ENCODE assay signal across 12 cellular contexts in the genomic region with DNA sequence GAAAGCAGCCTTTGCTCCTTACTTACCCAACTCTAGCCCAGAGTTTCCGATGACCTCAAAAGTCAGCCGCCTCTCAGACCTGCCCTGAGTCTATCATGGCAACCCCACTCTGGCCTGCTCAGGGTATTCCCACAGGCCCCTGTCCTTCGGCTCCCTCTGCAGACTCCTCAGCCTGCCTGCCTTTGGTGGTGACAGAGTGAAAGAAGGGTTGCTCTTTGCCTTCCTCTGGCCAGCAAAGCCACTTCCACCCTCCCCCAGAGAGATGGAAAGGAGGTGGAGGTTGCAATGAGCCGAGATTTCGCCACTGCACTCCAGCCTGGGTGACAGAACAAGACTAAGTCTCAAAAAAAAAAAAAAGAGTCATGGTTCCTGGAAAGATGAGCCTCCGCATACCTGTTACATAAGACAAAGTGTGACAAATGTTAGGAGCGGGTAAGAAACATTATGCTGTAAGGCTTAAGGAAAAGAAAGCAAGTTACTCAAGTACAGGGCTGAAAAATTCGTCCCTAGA. TPM values are rescaled to one million over a fixed set of nuclear protein-coding genes. Genes with fewer than 3 reads are reported as not detected.
DNase-seq lines count a peak whose midpoint lies in the region; ATAC-seq, FAIRE-seq and TF ChIP-seq lines count a peak whose summit lies in the region.
"Had no signal": no experiment of that assay in that cellular context is flagged by ENCODE, and none has a peak within 500 bp of the region (broad histone marks: within the 10 kb centered on the region; RNA-seq: fewer than 3 reads in every experiment).

No MANE protein-coding gene starts in this region.

- no peaks in the 10 kb centered on the region for H3K36me3 ChIP-seq in CD8-positive, alpha-beta T cell (ENCODE audit: insufficient read depth, low read length)

- peak; percentile 4 for FAIRE-seq in HTR-8/SVneo (lab: Jason Lieb, UNC)

- H3K36me3 Mint-ChIP-seq in CD8-positive, alpha-beta T cell = no peaks in the 10 kb centered on the region
- no peaks in the 10 kb centered on the region for H3K36me3 Mint-ChIP-seq in activated T-cell treated with anti-CD3 and anti-CD28 coated beads, Interleukin-2, amount 50 U/mL, for 72 hours (ENCODE audit: insufficient read depth in 2 of 2)
- H3K36me3 Mint-ChIP-seq in naive thymus-derived CD8-positive, alpha-beta T cell = no peaks in the 10 kb centered on the region

- no peaks in the 10 kb centered on the region for H3K27me3 Mint-ChIP-seq in CD8-positive, alpha-beta T cell (ENCODE audit: low read depth)
- no peaks in the 10 kb centered on the region for H3K27me3 Mint-ChIP-seq in activated T-cell treated with anti-CD3 and anti-CD28 coated beads, Interleukin-2, amount 50 U/mL, for 72 hours (ENCODE audit: low read depth)
- no peaks in the 10 kb centered on the region for H3K27me3 Mint-ChIP-seq in naive thymus-derived CD8-positive, alpha-beta T cell

- CTCF ChIA-PET in CD8-positive, alpha-beta T cell (lab: Charles Lee) = interaction anchor here (0.7 to 1.6 kb wide), 3 partner anchors 8 to 48 kb away, joined by 3 to 4 read pairs (median 3); no protein-coding TSS in a partner anchor

- POLR2A ChIA-PET in CD8-positive, alpha-beta T cell (lab: Charles Lee) = interaction anchor here (4.1 kb wide), 1 partner anchor 14 kb away, joined by 24 read pairs; the partner anchor contains the start of gene STING1
- POLR2A ChIA-PET in naive thymus-derived CD8-positive, alpha-beta T cell (lab: Charles Lee) = interaction anchor here (0.8 to 3.8 kb wide), 3 partner anchors 10 to 30 kb away, joined by 4 to 35 read pairs (median 7); partner anchors contain the start of genes DNAJC18 and STING1

- no peak for ATAC-seq in CD8-positive, alpha-beta T cell
- peak; percentile 52 to 55 for ATAC-seq in activated T-cell treated with anti-CD3 and anti-CD28 coated beads, Interleukin-2, amount 50 U/mL, for 72 hours (replicated peaks in 1 of 2)
- ATAC-seq in naive thymus-derived CD8-positive, alpha-beta T cell = no peak
- no peak for ATAC-seq in GM21619 (IDR thresholded peaks at IDR 0.05; ENCODE audit: unreplicated experiment)

- no peak for TF ChIP-seq CTCF in CD8-positive, alpha-beta T cell (IDR thresholded peaks at IDR 0.05)

- intact Hi-C loops in CD8-positive, alpha-beta T cell (cut with DNase I, micrococcal nuclease) = no loop called here

- H3K4me1 ChIP-seq in CD8-positive, alpha-beta T cell (ENCODE audit: insufficient read depth, low read length) = peaks cover 46% of the 10 kb centered on the region

- H3K27me3 ChIP-seq in CD8-positive, alpha-beta T cell (ENCODE audit: insufficient read depth, low read length) = no peaks in the 10 kb centered on the region

- peak overlapping the region; percentile 41 for H3K27ac Mint-ChIP-seq in CD8-positive, alpha-beta T cell
- peak overlapping the region; percentile 67 for H3K27ac Mint-ChIP-seq in activated T-cell treated with anti-CD3 and anti-CD28 coated beads, Interleukin-2, amount 50 U/mL, for 72 hours
- H3K27ac Mint-ChIP-seq in naive thymus-derived CD8-positive, alpha-beta T cell = peak overlapping the region in 8 of 10 donors; percentile 36 to 96 (median 74)

- H3K9me3 Mint-ChIP-seq in CD8-positive, alpha-beta T cell = no peaks in the 10 kb centered on the region
- H3K9me3 Mint-ChIP-seq in activated T-cell treated with anti-CD3 and anti-CD28 coated beads, Interleukin-2, amount 50 U/mL, for 72 hours = no peaks in the 10 kb centered on the region
- no peaks in the 10 kb centered on the region for H3K9me3 Mint-ChIP-seq in naive thymus-derived CD8-positive, alpha-beta T cell

- H3K27ac ChIP-seq in CD8-positive, alpha-beta T cell (ENCODE audit: low read depth, low read length) = no peak overlapping the region

- peak overlapping the region; percentile 22 for H3K4me3 Mint-ChIP-seq in CD8-positive, alpha-beta T cell
- H3K4me3 Mint-ChIP-seq in activated T-cell treated with anti-CD3 and anti-CD28 coated beads, Interleukin-2, amount 50 U/mL, for 72 hours = peak overlapping the region in 1 of 2 donors; percentile 47
- H3K4me3 Mint-ChIP-seq in naive thymus-derived CD8-positive, alpha-beta T cell = peak overlapping the region in 6 of 10 donors; percentile 33 to 85 (median 59)

- H3K4me1 Mint-ChIP-seq in CD8-positive, alpha-beta T cell (ENCODE audit: low read depth) = peaks cover 52% of the 10 kb centered on the region
- H3K4me1 Mint-ChIP-seq in activated T-cell treated with anti-CD3 and anti-CD28 coated beads, Interleukin-2, amount 50 U/mL, for 72 hours (ENCODE audit: low read depth) = peaks cover 50% of the 10 kb centered on the region
- H3K4me1 Mint-ChIP-seq in naive thymus-derived CD8-positive, alpha-beta T cell = peaks cover 25 to 51% (median 49%) of the 10 kb centered on the region in 4 donors

- H3K4me3 ChIP-seq in CD8-positive, alpha-beta T cell (ENCODE audit: low read depth, low read length) = no peak overlapping the region

- no peaks in the 10 kb centered on the region for H3K9me3 ChIP-seq in CD8-positive, alpha-beta T cell (ENCODE audit: low read length)

- no peak for DNase-seq in CD8-positive, alpha-beta T cell
- no peak for DNase-seq in HTR-8/SVneo (ENCODE audit: insufficient read length, low spot score)
- DNase-seq in activated T-cell treated with anti-CD3 and anti-CD28 coated beads, Interleukin-2, amount 50 U/mL, for 72 hours = no peak
- no peak for DNase-seq in naive thymus-derived CD8-positive, alpha-beta T cell
- no peak for DNase-seq in NCI-H128 (lab: John Stamatoyannopoulos, UW; ENCODE audit: unreplicated experiment)
- no peak for DNase-seq in hippocampal formation (lab: John Stamatoyannopoulos, UW)
- no peak for DNase-seq in NCI-H345 (lab: John Stamatoyannopoulos, UW)
- DNase-seq: amniotic stem cell had no signal

RNA-seq across cellular contexts. Expression of gene SMIM33, which starts 2.3 kb away (rescaled TPM):
- not detected for total RNA-seq in CD8-positive, alpha-beta T cell
- under 1 TPM; 0.22 to 0.35 TPM for total RNA-seq in activated T-cell treated with anti-CD3 and anti-CD28 coated beads, Interleukin-2, amount 50 U/mL, for 72 hours
- total RNA-seq in naive thymus-derived CD8-positive, alpha-beta T cell = under 1 TPM in 1 of 2 experiments, not detected in 1; 0.13 TPM
- polyA plus RNA-seq in naive thymus-derived CD8-positive, alpha-beta T cell = under 1 TPM; 0.17 to 0.43 (median 0.30) TPM
- total RNA-seq: fibroblast of lung, skeletal muscle tissue had no signal
- polyA plus RNA-seq: fibroblast of lung, liver had no signal

RNA-seq across cellular contexts. Expression of gene ECSCR, which starts 5.9 kb away (rescaled TPM):
- total RNA-seq in CD8-positive, alpha-beta T cell = not detected
- 1 to 10 TPM; 1.2 to 1.4 TPM for total RNA-seq in activated T-cell treated with anti-CD3 and anti-CD28 coated beads, Interleukin-2, amount 50 U/mL, for 72 hours
- total RNA-seq in naive thymus-derived CD8-positive, alpha-beta T cell = not detected
- under 1 TPM in 1 of 3 donors, not detected in 2; 0.36 TPM for polyA plus RNA-seq in naive thymus-derived CD8-positive, alpha-beta T cell
- total RNA-seq: fibroblast of lung had no signal

RNA-seq across cellular contexts. Expression of gene STING1, which starts 14.1 kb away (rescaled TPM):
- 10 to 100 TPM; 55.0 to 57.8 TPM for total RNA-seq in CD8-positive, alpha-beta T cell
- total RNA-seq in activated T-cell treated with anti-CD3 and anti-CD28 coated beads, Interleukin-2, amount 50 U/mL, for 72 hours = 100 to 1,000 TPM in 1 of 2 donors, 10 to 100 TPM in 1; 98.6 to 230 TPM
- total RNA-seq in naive thymus-derived CD8-positive, alpha-beta T cell = 10 to 100 TPM; 65.3 to 68.1 TPM
- 10 to 100 TPM; 40.6 to 87.3 (median 45.1) TPM for polyA plus RNA-seq in naive thymus-derived CD8-positive, alpha-beta T cell

RNA-seq across cellular contexts. Expression of gene DNAJC18, which starts 29.2 kb away (rescaled TPM):
- 10 to 100 TPM in 1 of 2 experiments, 1 to 10 TPM in 1; 8.0 to 10.2 TPM for total RNA-seq in CD8-positive, alpha-beta T cell
- 10 to 100 TPM; 46.1 to 73.7 TPM for total RNA-seq in activated T-cell treated with anti-CD3 and anti-CD28 coated beads, Interleukin-2, amount 50 U/mL, for 72 hours
- total RNA-seq in naive thymus-derived CD8-positive, alpha-beta T cell = 1 to 10 TPM; 3.8 to 5.5 TPM
- 1 to 10 TPM; 2.8 to 9.1 (median 5.1) TPM for polyA plus RNA-seq in naive thymus-derived CD8-positive, alpha-beta T cell

Comparison
In these comparisons a context has a peak if more than half of its experiments do, and no peak if none do; other contexts are left out.
1. ATAC-seq: peak in activated T-cell treated with anti-CD3 and anti-CD28 coated beads, Interleukin-2, amount 50 U/mL, for 72 hours (2 of 2); none in CD8-positive, alpha-beta T cell (single experiment), naive thymus-derived CD8-positive, alpha-beta T cell (0 of 2) and GM21619 (single experiment).
2. Peak in every context shown above with its lines, with median percentiles within 50 percentile points of each other: H3K27ac Mint-ChIP-seq.